Comparison of ENCODE assay signal across 1 cellular context in the genomic region with DNA sequence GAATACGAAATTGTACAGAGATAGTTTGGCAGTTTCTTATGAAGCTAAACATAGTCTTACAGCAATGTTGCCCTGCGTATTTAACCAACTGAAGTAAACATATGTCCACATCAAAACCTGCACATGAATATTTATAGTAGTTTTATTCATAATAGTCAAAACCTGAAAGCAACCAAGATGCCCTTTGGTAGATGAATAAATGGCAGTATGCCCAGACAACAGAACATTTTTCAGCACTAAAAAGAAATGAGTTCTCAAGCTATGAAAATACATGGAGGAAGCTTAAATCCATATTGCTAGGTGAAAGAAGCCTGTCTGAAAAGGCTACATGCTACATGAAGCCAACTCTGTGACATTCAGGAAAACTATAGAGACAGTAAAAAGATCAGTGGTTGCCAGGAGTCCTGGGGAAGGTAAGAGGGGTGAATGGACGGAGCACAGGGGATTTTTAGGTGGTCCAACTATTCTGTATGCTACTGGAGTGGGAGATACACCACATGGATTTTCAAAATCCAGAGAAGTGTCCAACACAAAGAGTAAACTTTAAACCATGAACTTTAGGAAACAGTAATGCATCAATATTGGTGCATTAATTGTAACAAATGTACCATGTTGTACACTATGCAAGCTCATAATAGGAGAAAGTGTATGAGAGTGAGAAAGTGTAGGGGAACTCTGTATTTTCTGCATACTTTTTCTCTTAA.
TF ChIP-seq lines count a peak whose summit lies in the region.

No MANE protein-coding gene starts in this region.

TF ChIP-seq in A549, 52 proteins besides CTCF, POLR2A, EP300 and RAD21 (continued from another document):
- 0 out of 2 replicates have a peak, but pooled peaks have one; percentile 5 for TF ChIP-seq ZSCAN20 (CRISPR knock-in tag; IDR thresholded peaks at IDR 0.05)
- no peak for TF ChIP-seq CHD4 (IDR thresholded peaks at IDR 0.05; ENCODE audit: borderline replicate concordance)
- TF ChIP-seq HOXA7 (CRISPR knock-in tag; IDR thresholded peaks at IDR 0.05) = peak; percentile 64; the same call in 1 of the 2 replicates
- TF ChIP-seq, protein P1, sequence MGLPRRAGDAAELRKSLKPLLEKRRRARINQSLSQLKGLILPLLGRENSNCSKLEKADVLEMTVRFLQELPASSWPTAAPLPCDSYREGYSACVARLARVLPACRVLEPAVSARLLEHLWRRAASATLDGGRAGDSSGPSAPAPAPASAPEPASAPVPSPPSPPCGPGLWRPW (IDR thresholded peaks at IDR 0.05) = no peak
- no peak for TF ChIP-seq BCL3 (IDR thresholded peaks at IDR 0.05)
- no peak for TF ChIP-seq NFE2L2 (conservative IDR thresholded peaks at IDR 0.05; ENCODE audit: low read length)
- TF ChIP-seq EHF (CRISPR knock-in tag; IDR thresholded peaks at IDR 0.05) = peak; percentile 26; the same call in 1 of the 2 replicates
- TF ChIP-seq RFX5 (IDR thresholded peaks at IDR 0.05) = no peak
- peak; percentile 87; the same call in 1 of the 2 replicates for TF ChIP-seq TFCP2L1 (CRISPR knock-in tag; IDR thresholded peaks at IDR 0.05)
